ENCODE assay signal across 9 cellular contexts in genomic region chr9:116152390-116152789, GRCh38. TPM values are rescaled to one million over a fixed set of nuclear protein-coding genes. Genes with fewer than 3 reads are reported as not detected.
DNase-seq lines count a peak whose midpoint lies in the region; ATAC-seq, FAIRE-seq and TF ChIP-seq lines count a peak whose summit lies in the region.
"Had no signal": no experiment of that assay in that cellular context is flagged by ENCODE, and none has a peak within 500 bp of the region (broad histone marks: within the 10 kb centered on the region; RNA-seq: fewer than 3 reads in every experiment).

No MANE protein-coding gene starts in this region.

- H3K4me3 ChIP-seq in breast epithelium (no peak overlapping the region), hepatocyte (no peak overlapping the region), ovary (no peak overlapping the region)

- no peaks in the 10 kb centered on the region for H3K36me3 ChIP-seq in breast epithelium
- no peaks in the 10 kb centered on the region for H3K36me3 ChIP-seq in hepatocyte (replicated peaks; ENCODE audit: insufficient read depth, low read depth)
- no peaks in the 10 kb centered on the region for H3K36me3 ChIP-seq in ovary

- no peak overlapping the region for H3K27ac ChIP-seq in breast epithelium
- H3K27ac ChIP-seq in hepatocyte = peak overlapping the region; percentile 85
- peak overlapping the region in 1 of 2 donors; percentile 79 for H3K27ac ChIP-seq in ovary

- H3K9me3 ChIP-seq in breast epithelium (no peaks in the 10 kb centered on the region), hepatocyte (ENCODE audit: low read depth) (no peaks in the 10 kb centered on the region), ovary (no peaks in the 10 kb centered on the region)

- peak; percentile 17; the same call in 2 of the 3 replicates for ATAC-seq in SK-N-SH treated with all-trans-retinoic acid at 6 μM for 48 hours

- BruUV-seq in MCF 10A (replicated peaks; lab: Mats Ljungman, UMichigan) = no TSS peak

- TF ChIP-seq POLR2A in breast epithelium (IDR thresholded peaks at IDR 0.05) (no peak), ovary (IDR thresholded peaks at IDR 0.05) (no peak)

- intact Hi-C loops in MCF 10A (cut with micrococcal nuclease) = loop anchor here (1.0 to 5.0 kb wide), 8 partner anchors 210 to 562 kb away; no protein-coding TSS in a partner anchor
- intact Hi-C loops in breast epithelium (cut with DNase I; ENCODE audit: low total_unique reads) = no loop called here
- intact Hi-C loops in ovary (cut with DNase I) = loop anchor here in 3 of 4 donors (5.0 to 10.0 kb wide), 3 partner anchors 212 to 420 kb away; no protein-coding TSS in a partner anchor

- H3K27me3 ChIP-seq in breast epithelium = peaks cover 0 to 4% of the 10 kb centered on the region in 2 donors
- H3K27me3 ChIP-seq in hepatocyte = peaks cover 12% of the 10 kb centered on the region
- H3K27me3 ChIP-seq in ovary = no peaks in the 10 kb centered on the region

- H3K4me1 ChIP-seq in breast epithelium (no peaks in the 10 kb centered on the region), hepatocyte (ENCODE audit: insufficient read depth) (peaks cover 11% of the 10 kb centered on the region), ovary (ENCODE audit: insufficient read depth) (peaks cover 5% of the 10 kb centered on the region)

- H3K9me3 Mint-ChIP-seq in MCF 10A (ENCODE audit: unreplicated experiment) = no peaks in the 10 kb centered on the region
- H3K9me3 Mint-ChIP-seq in type B pancreatic cell = no peaks in the 10 kb centered on the region

- no peaks in the 10 kb centered on the region for H4K20me1 ChIP-seq in hepatocyte (ENCODE audit: insufficient read depth, poor library complexity, severe bottlenecking)

- H3K27ac Mint-ChIP-seq in MCF 10A (ENCODE audit: low read depth, unreplicated experiment) = peak overlapping the region; percentile 87
- H3K27ac Mint-ChIP-seq in type B pancreatic cell = no peak overlapping the region

- DNase-seq in MCF 10A (ENCODE audit: unreplicated experiment) (peak; percentile 53), breast epithelium (ENCODE audit: low spot score in 2 of 2) (no peak), hepatocyte (ENCODE audit: low spot score) (peak; percentile 48), type B pancreatic cell (ENCODE audit: extremely low spot score, unreplicated experiment) (no peak), HTR-8/SVneo (ENCODE audit: insufficient read length, low spot score) (no peak), HuH-7.5 (ENCODE audit: low spot score) (no peak), ovary (no peak)
- DNase-seq: cortex of kidney had no signal

- H3K4me2 ChIP-seq in hepatocyte = peak overlapping the region; percentile 86

- no peak for FAIRE-seq in HTR-8/SVneo (lab: Jason Lieb, UNC)

- no peak overlapping the region for H2AFZ ChIP-seq in hepatocyte

- peak overlapping the region; percentile 83 for H3K4me3 Mint-ChIP-seq in MCF 10A (ENCODE audit: unreplicated experiment)
- peak overlapping the region; percentile 35 for H3K4me3 Mint-ChIP-seq in type B pancreatic cell

- H3K27me3 Mint-ChIP-seq in MCF 10A (ENCODE audit: insufficient read depth, unreplicated experiment) (no peaks in the 10 kb centered on the region), type B pancreatic cell (peaks cover 74% of the 10 kb centered on the region)

- H3K4me1 Mint-ChIP-seq in MCF 10A (ENCODE audit: insufficient read depth, unreplicated experiment) = peaks cover 45% of the 10 kb centered on the region
- H3K4me1 Mint-ChIP-seq in type B pancreatic cell (ENCODE audit: unreplicated experiment) = peaks cover 37% of the 10 kb centered on the region

- CTCF ChIA-PET in MCF 10A (lab: Yijun Ruan, JAX) = interaction anchor here (0.6 to 4.3 kb wide), 36 partner anchors 9 to 1627 kb away, joined by 3 to 40 read pairs (median 3); no protein-coding TSS in a partner anchor

- H3K9me2 ChIP-seq in hepatocyte (replicated peaks; ENCODE audit: insufficient read depth) = no peaks in the 10 kb centered on the region

- POLR2A ChIA-PET in MCF 10A (lab: Yijun Ruan, JAX) = interaction anchor here (0.6 to 1.6 kb wide), 9 partner anchors 10 to 564 kb away, joined by 3 to 8 read pairs (median 4); no protein-coding TSS in a partner anchor

- H3K79me2 ChIP-seq in hepatocyte = no peaks in the 10 kb centered on the region

- WGBS in hepatocyte (ENCODE audit: low lambda C conversion rate, missing lambda C conversion rate) = 26% methylated on average over 2 of the region's 2 CpGs
- 40 to 44% (median 41%) methylated on average over 2 of the region's 2 CpGs for WGBS in ovary, 3 donors

- TF ChIP-seq CTCF in MCF 10A (IDR thresholded peaks at IDR 0.05; ENCODE audit: unreplicated experiment) (peak; percentile 26), breast epithelium (IDR thresholded peaks at IDR 0.05) (peak in 1 of 3 donors; percentile 13), hepatocyte (IDR thresholded peaks at IDR 0.05; ENCODE audit: poor library complexity) (peak; percentile 59), type B pancreatic cell (conservative IDR thresholded peaks at IDR 0.05) (peak; percentile 62), ovary (IDR thresholded peaks at IDR 0.05) (peak in 1 of 3 donors; percentile 26)

- no peak for TF ChIP-seq EP300 in ovary (IDR thresholded peaks at IDR 0.05)

- H3K36me3 Mint-ChIP-seq in MCF 10A (ENCODE audit: insufficient read depth, unreplicated experiment) (no peaks in the 10 kb centered on the region), type B pancreatic cell (no peaks in the 10 kb centered on the region)

TF ChIP-seq in SK-N-SH treated with all-trans-retinoic acid at 6 μM for 48 hours, 23 proteins besides CTCF, POLR2A, EP300 and RAD21:
- TF ChIP-seq ZNF565 (CRISPR knock-in tag; conservative IDR thresholded peaks at IDR 0.05; ENCODE audit: low read depth) (no peak), ESRRG (CRISPR knock-in tag; IDR thresholded peaks at IDR 0.05) (no peak)

RNA-seq across cellular contexts. Expression of gene PAPPA, which starts 1.2 kb away (rescaled TPM):
- total RNA-seq in MCF 10A (2022) (6.1 and 7.0 TPM in 2 replicates), breast epithelium (1 to 10 TPM; 2.6 to 3.4 (median 3.4) TPM), hepatocyte (8.9 and 12.3 TPM in 2 replicates), type B pancreatic cell (ENCODE audit: low replicate concordance) (1.2 and 11.0 TPM in 2 replicates), ovary (1 to 10 TPM; 1.6 to 5.5 (median 2.6) TPM)
- polyA plus RNA-seq in hepatocyte (2.8 and 5.4 TPM in 2 replicates), ovary (1 to 10 TPM in 1 of 2 donors, under 1 TPM in 1; 0.61 to 2.9 TPM)

Comparison
In these comparisons a context has a peak if more than half of its experiments do, and no peak if none do; other contexts are left out.
1. DNase-seq: peak in MCF 10A (single experiment) and hepatocyte (single experiment); none in breast epithelium (0 of 2), type B pancreatic cell (single experiment), HTR-8/SVneo (single experiment), HuH-7.5 (single experiment) and ovary (0 of 5).